Comparison of ENCODE assay signal across 18 cellular contexts in genomic region chr4:630661-631060, GRCh38. TPM values are rescaled to one million over a fixed set of nuclear protein-coding genes. Genes with fewer than 3 reads are reported as not detected.
"Had no signal": no experiment of that assay in that cellular context is flagged by ENCODE, and none has a peak within 500 bp of the region (broad histone marks: within the 10 kb centered on the region; RNA-seq: fewer than 3 reads in every experiment).

No MANE protein-coding gene starts in this region.

- H3K27ac ChIP-seq: breast epithelium, esophagus muscularis mucosa, left lung, ovary, testis had no signal

- H3K36me3 ChIP-seq: breast epithelium, esophagus muscularis mucosa, left lung, ovary had no signal

- H3K4me1 Mint-ChIP-seq: activated CD8-positive, alpha-beta memory T cell treated with anti-CD3 and anti-CD28 coated beads, Interleukin-2, amount 10 ng/mL, durations not matched to agents 7 days and 5 days; activated naive CD8-positive, alpha-beta T cell treated with anti-CD3 and anti-CD28 coated beads for 36 hours; stimulated activated naive CD8-positive, alpha-beta T cell treated with anti-CD3 and anti-CD28 coated beads, Interleukin-15, amount 100 ng/mL, for 72 hours had no signal

- ATAC-seq: activated CD8-positive, alpha-beta memory T cell treated with anti-CD3 and anti-CD28 coated beads, Interleukin-2, amount 10 ng/mL, durations not matched to agents 7 days and 5 days; left lung; stimulated activated naive CD8-positive, alpha-beta T cell treated with anti-CD3 and anti-CD28 coated beads, Interleukin-15, amount 100 ng/mL, for 72 hours had no signal

- DNase-seq: activated CD4-positive, alpha-beta T cell treated with anti-CD3 and anti-CD28 coated beads for 1 hour; activated CD4-positive, alpha-beta T cell treated with anti-CD3 and anti-CD28 coated beads, Interleukin-2, amount 50 U/mL, for 48 hours; activated CD8-positive, alpha-beta memory T cell treated with anti-CD3 and anti-CD28 coated beads, Interleukin-2, amount 10 ng/mL, durations not matched to agents 7 days and 5 days; activated gamma-delta T cell; activated naive CD8-positive, alpha-beta T cell treated with anti-CD3 and anti-CD28 coated beads for 36 hours; activated T-cell treated with anti-CD3 and anti-CD28 coated beads, Interleukin-2, amount 50 U/mL, for 24 hours; mesendoderm; ovary; stimulated activated CD4-positive, alpha-beta T cell treated with anti-CD3 and anti-CD28 coated beads, Interleukin-15, amount 100 ng/mL, for 24 hours; stimulated activated CD4-positive, alpha-beta T cell treated with anti-CD3 and anti-CD28 coated beads, Interleukin-4, amount 100 ng/mL, for 24 hours; stimulated activated naive CD8-positive, alpha-beta T cell treated with anti-CD3 and anti-CD28 coated beads, Interleukin-15, amount 100 ng/mL, for 72 hours; testis had no signal

- H3K9me3 ChIP-seq: breast epithelium, ovary, testis had no signal

- H3K36me3 Mint-ChIP-seq: activated CD8-positive, alpha-beta memory T cell treated with anti-CD3 and anti-CD28 coated beads, Interleukin-2, amount 10 ng/mL, durations not matched to agents 7 days and 5 days; activated naive CD8-positive, alpha-beta T cell treated with anti-CD3 and anti-CD28 coated beads for 36 hours had no signal

- H3K27me3 Mint-ChIP-seq: activated CD8-positive, alpha-beta memory T cell treated with anti-CD3 and anti-CD28 coated beads, Interleukin-2, amount 10 ng/mL, durations not matched to agents 7 days and 5 days had no signal

- H3K27me3 ChIP-seq: ovary, testis had no signal

- H3K4me3 Mint-ChIP-seq: activated CD8-positive, alpha-beta memory T cell treated with anti-CD3 and anti-CD28 coated beads, Interleukin-2, amount 10 ng/mL, durations not matched to agents 7 days and 5 days; activated naive CD8-positive, alpha-beta T cell treated with anti-CD3 and anti-CD28 coated beads for 36 hours; activated T-cell treated with anti-CD3 and anti-CD28 coated beads, Interleukin-2, amount 50 U/mL, for 24 hours; stimulated activated naive CD8-positive, alpha-beta T cell treated with anti-CD3 and anti-CD28 coated beads, Interleukin-15, amount 100 ng/mL, for 72 hours had no signal

- H3K4me3 ChIP-seq: breast epithelium, esophagus muscularis mucosa, left lung, ovary, testis had no signal

- H3K4me1 ChIP-seq: breast epithelium, esophagus muscularis mucosa, left lung, testis had no signal

- H3K27ac Mint-ChIP-seq: activated CD8-positive, alpha-beta memory T cell treated with anti-CD3 and anti-CD28 coated beads, Interleukin-2, amount 10 ng/mL, durations not matched to agents 7 days and 5 days; activated naive CD8-positive, alpha-beta T cell treated with anti-CD3 and anti-CD28 coated beads for 36 hours; activated T-cell treated with anti-CD3 and anti-CD28 coated beads, Interleukin-2, amount 50 U/mL, for 24 hours had no signal

RNA-seq across cellular contexts. Expression of gene TMEM271, which starts 54.6 kb away (rescaled TPM):
- total RNA-seq: activated CD8-positive, alpha-beta memory T cell treated with anti-CD3 and anti-CD28 coated beads, Interleukin-2, amount 10 ng/mL, durations not matched to agents 7 days and 5 days; activated naive CD8-positive, alpha-beta T cell treated with anti-CD3 and anti-CD28 coated beads for 36 hours; breast epithelium; fibroblast of villous mesenchyme; left lung; ovary; T-helper 2 cell treated with Interferon-gamma antibody and Interleukin-4, amounts not matched to agents 100 ng/mL and 5 ng/mL, for 36 hours; ureter had no signal
